ENCODE assay signal across 29 cellular contexts in the genomic region with DNA sequence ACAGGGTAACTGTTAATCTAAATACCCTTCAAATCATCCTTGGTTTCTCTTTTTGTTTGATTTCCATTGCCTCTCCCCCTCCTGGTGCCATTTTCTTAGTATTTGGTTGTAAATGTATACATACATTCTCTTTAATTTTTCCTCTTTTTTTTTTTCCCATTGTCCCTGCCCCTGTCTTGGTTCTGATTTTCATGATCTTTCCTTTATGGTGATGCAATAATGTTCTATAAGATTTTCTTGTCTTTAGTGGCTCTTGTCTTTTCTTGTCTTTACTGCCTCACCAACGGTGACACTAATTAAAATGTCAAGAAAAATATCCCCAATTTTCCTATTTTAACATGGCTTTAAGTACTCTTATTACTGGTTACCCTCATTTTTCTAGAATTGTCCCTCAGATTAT.
"Had no signal": no experiment of that assay in that cellular context is flagged by ENCODE, and none has a peak within 500 bp of the region (broad histone marks: within the 10 kb centered on the region; RNA-seq: fewer than 3 reads in every experiment).

No MANE protein-coding gene starts in this region.

- H3K36me3 ChIP-seq: colonic mucosa, esophagus muscularis mucosa, esophagus squamous epithelium, gastrocnemius medialis, gastroesophageal sphincter, heart left ventricle, heart right ventricle had no signal

- H3K27me3 Mint-ChIP-seq: dendritic cell treated with granulocyte-macrophage colony-stimulating factor and Interleukin-4, amounts not matched to agents 40 ng/mL and 50 ng/mL, for 4 days; effector memory CD8-positive, alpha-beta T cell had no signal

- H3K27me3 ChIP-seq: colonic mucosa, dorsolateral prefrontal cortex, esophagus muscularis mucosa, esophagus squamous epithelium, foreskin keratinocyte, gastrocnemius medialis, gastroesophageal sphincter, heart left ventricle, heart right ventricle had no signal

- H3K27ac Mint-ChIP-seq: dendritic cell treated with granulocyte-macrophage colony-stimulating factor and Interleukin-4, amounts not matched to agents 40 ng/mL and 50 ng/mL, for 4 days; effector memory CD8-positive, alpha-beta T cell; endodermal cell had no signal

- ATAC-seq: effector memory CD8-positive, alpha-beta T cell; esophagus mucosa; foreskin keratinocyte; gastrocnemius medialis; gastroesophageal sphincter; heart left ventricle; heart right ventricle had no signal

- H3K4me1 ChIP-seq: colonic mucosa, esophagus muscularis mucosa, gastrocnemius medialis, gastroesophageal sphincter, heart left ventricle, heart right ventricle had no signal

- H3K9me3 ChIP-seq: colonic mucosa, esophagus squamous epithelium, gastrocnemius medialis, gastroesophageal sphincter had no signal

- H3K27ac ChIP-seq: colonic mucosa, coronary artery, dorsolateral prefrontal cortex, epithelial cell of prostate, esophagus muscularis mucosa, esophagus squamous epithelium, foreskin keratinocyte, gastrocnemius medialis, gastroesophageal sphincter, heart left ventricle, heart right ventricle had no signal

- H3K4me3 Mint-ChIP-seq: dendritic cell treated with granulocyte-macrophage colony-stimulating factor and Interleukin-4, amounts not matched to agents 40 ng/mL and 50 ng/mL, for 4 days; effector memory CD8-positive, alpha-beta T cell; endodermal cell had no signal

- DNase-seq: colonic mucosa; cortex of kidney; dermis blood vessel endothelial cell; dorsolateral prefrontal cortex; effector CD4-positive, alpha-beta T cell; effector CD8-positive, alpha-beta T cell; effector memory CD4-positive, alpha-beta T cell; effector memory CD8-positive, alpha-beta T cell; endodermal cell; erythroblast; esophagus squamous epithelium; foreskin fibroblast; foreskin keratinocyte; foreskin melanocyte; gastrocnemius medialis; glutamatergic neuron; head of caudate nucleus; heart left ventricle; heart right ventricle had no signal

- FAIRE-seq: colon, endometrium, endothelial cell of umbilical vein, frontal cortex had no signal

- H3K4me3 ChIP-seq: colonic mucosa, coronary artery, dorsolateral prefrontal cortex, esophagus muscularis mucosa, esophagus squamous epithelium, gastrocnemius medialis, gastroesophageal sphincter, heart left ventricle, heart right ventricle had no signal

- H3K9me3 Mint-ChIP-seq: dendritic cell treated with granulocyte-macrophage colony-stimulating factor and Interleukin-4, amounts not matched to agents 40 ng/mL and 50 ng/mL, for 4 days had no signal
